Comparison of ENCODE assay signal across 22 cellular contexts in the genomic region with DNA sequence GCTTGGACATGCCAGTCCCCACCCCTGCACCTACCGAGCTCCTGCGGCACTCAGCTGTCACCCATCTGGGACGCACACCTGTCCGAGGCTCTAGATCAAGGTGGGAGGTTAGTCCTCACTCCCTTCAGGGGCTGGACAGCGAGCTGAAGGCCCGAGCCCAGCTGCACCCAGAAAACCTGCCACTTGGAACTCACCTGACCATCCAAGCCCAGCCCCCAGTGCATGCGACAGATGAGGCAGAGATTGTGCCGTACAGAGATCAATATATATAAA.
"Had no signal": no experiment of that assay in that cellular context is flagged by ENCODE, and none has a peak within 500 bp of the region (broad histone marks: within the 10 kb centered on the region; RNA-seq: fewer than 3 reads in every experiment).

No MANE protein-coding gene starts in this region.

- DNase-seq: activated CD4-positive, CD25-positive, alpha-beta regulatory T cell treated with anti-CD3 and anti-CD28 coated beads, Interleukin-2, amount 50 U/mL, for 72 hours; activated CD8-positive, alpha-beta memory T cell treated with anti-CD3 and anti-CD28 coated beads, Interleukin-2, amount 50 U/mL, for 48 hours; activated effector memory CD4-positive, alpha-beta T cell treated with anti-CD3 and anti-CD28 coated beads, Interleukin-2, amount 50 U/mL, for 16 hours; activated naive CD4-positive, alpha-beta T cell treated with anti-CD3 and anti-CD28 coated beads, Interleukin-2, amount 50 U/mL, for 16 hours; activated T-cell treated with anti-CD3 and anti-CD28 coated beads, Interleukin-2, amount 50 U/mL, for 72 hours; anterior cingulate cortex; body of pancreas; dermis blood vessel endothelial cell; effector memory CD4-positive, alpha-beta T cell; foreskin keratinocyte; hippocampal formation; kidney glomerular epithelial cell; left lung; midbrain; stimulated activated CD4-positive, alpha-beta T cell treated with anti-CD3 and anti-CD28 coated beads, Interleukin-1b, Interleukin-23, amount 100 ng/mL, for 48 hours; stimulated activated naive CD8-positive, alpha-beta T cell treated with anti-CD3 and anti-CD28 coated beads, Interleukin-15, amount 100 ng/mL, for 72 hours; T-cell; transverse colon; WERI-Rb-1 had no signal

- ATAC-seq: activated T-cell treated with anti-CD3 and anti-CD28 coated beads, Interleukin-2, amount 50 U/mL, for 72 hours; body of pancreas; foreskin keratinocyte; left lung; stimulated activated naive CD8-positive, alpha-beta T cell treated with anti-CD3 and anti-CD28 coated beads, Interleukin-15, amount 100 ng/mL, for 72 hours; T-cell had no signal

- H3K27me3 Mint-ChIP-seq: progenitor cell of endocrine pancreas; stimulated activated naive CD8-positive, alpha-beta T cell treated with anti-CD3 and anti-CD28 coated beads, Interleukin-15, amount 100 ng/mL, for 72 hours; T-cell had no signal

- H3K4me3 Mint-ChIP-seq: activated T-cell treated with anti-CD3 and anti-CD28 coated beads, Interleukin-2, amount 50 U/mL, for 72 hours; neural progenitor cell; stimulated activated naive CD8-positive, alpha-beta T cell treated with anti-CD3 and anti-CD28 coated beads, Interleukin-15, amount 100 ng/mL, for 72 hours; T-helper 2 cell treated with Interferon-gamma antibody and Interleukin-4, amounts not matched to agents 5 μg/mL and 100 μg/mL, for 36 hours had no signal

- H3K9ac ChIP-seq: neural progenitor cell had no signal

- H3K27ac Mint-ChIP-seq: activated T-cell treated with anti-CD3 and anti-CD28 coated beads, Interleukin-2, amount 50 U/mL, for 72 hours; neural progenitor cell; progenitor cell of endocrine pancreas; stimulated activated naive CD8-positive, alpha-beta T cell treated with anti-CD3 and anti-CD28 coated beads, Interleukin-15, amount 100 ng/mL, for 72 hours; T-cell; T-helper 2 cell treated with Interferon-gamma antibody and Interleukin-4, amounts not matched to agents 5 μg/mL and 100 μg/mL, for 36 hours had no signal

- H3K4me3 ChIP-seq: body of pancreas, left lung, neural progenitor cell, transverse colon had no signal

- H3K27ac ChIP-seq: body of pancreas, foreskin keratinocyte, left lung, neural progenitor cell, transverse colon, WERI-Rb-1 had no signal

- H3K36me3 ChIP-seq: neural progenitor cell had no signal

- H3K9me3 Mint-ChIP-seq: activated T-cell treated with anti-CD3 and anti-CD28 coated beads, Interleukin-2, amount 50 U/mL, for 72 hours; neural progenitor cell; stimulated activated naive CD8-positive, alpha-beta T cell treated with anti-CD3 and anti-CD28 coated beads, Interleukin-15, amount 100 ng/mL, for 72 hours; T-helper 2 cell treated with Interferon-gamma antibody and Interleukin-4, amounts not matched to agents 5 μg/mL and 100 μg/mL, for 36 hours had no signal

- H3K9me3 ChIP-seq: body of pancreas, left lung, transverse colon had no signal

- H3K36me3 Mint-ChIP-seq: T-cell had no signal

- H3K27me3 ChIP-seq: body of pancreas, foreskin keratinocyte, left lung, neural progenitor cell, transverse colon had no signal
